In genomic region chr17:27558341-27558740, GRCh38 we compare ENCODE assay signal across 15 cellular contexts.
DNase-seq lines count a peak whose midpoint lies in the region; ATAC-seq, FAIRE-seq and TF ChIP-seq lines count a peak whose summit lies in the region.
"Had no signal": no experiment of that assay in that cellular context is flagged by ENCODE, and none has a peak within 500 bp of the region (broad histone marks: within the 10 kb centered on the region; RNA-seq: fewer than 3 reads in every experiment).

No MANE protein-coding gene starts in this region.

- intact Hi-C loops in HepG2 (cut with micrococcal nuclease; ENCODE audit: unreplicated experiment): loop anchor here (1.0 kb wide), 1 partner anchor 26 kb away; no protein-coding TSS in a partner anchor
- intact Hi-C loops in right lobe of liver (cut with DNase I): no loop called here

- 37% methylated on average over 4 of the region's 5 CpGs for WGBS in HepG2 (ENCODE audit: low lambda C conversion rate)
- WGBS in right lobe of liver (ENCODE audit: insufficient coverage, low coverage, low lambda C conversion rate, missing lambda C conversion rate): 78% methylated on average over 4 of the region's 5 CpGs

- TF ChIP-seq CTCF in HepG2 (CRISPR knock-in tag; IDR thresholded peaks at IDR 0.05): no peak
- no peak for TF ChIP-seq CTCF in right lobe of liver (IDR thresholded peaks at IDR 0.05)
- no peak for TF ChIP-seq CTCF in nephron (IDR thresholded peaks at IDR 0.05; ENCODE audit: unreplicated experiment in 3 of 3)
- TF ChIP-seq CTCF in coronary artery (IDR thresholded peaks at IDR 0.05): no peak

- no peaks in the 10 kb centered on the region for H3K9me3 Mint-ChIP-seq in nephron
- no peaks in the 10 kb centered on the region for H3K9me3 Mint-ChIP-seq in activated naive CD8-positive, alpha-beta T cell treated with anti-CD3 and anti-CD28 coated beads for 36 hours
- H3K9me3 Mint-ChIP-seq: CD8-positive, alpha-beta T cell had no signal

- TF ChIP-seq EP300 in HepG2 (IDR thresholded peaks at IDR 0.05; ENCODE audit: low read depth in 2 of 2, low read length in 2 of 2) (no peak), HepG2 (CRISPR knock-in tag; IDR thresholded peaks at IDR 0.05; ENCODE audit: borderline replicate concordance) (no peak)

- peaks cover 1% of the 10 kb centered on the region for H3K79me2 ChIP-seq in HepG2 (ENCODE audit: insufficient read depth, low read length)

- H4K20me1 ChIP-seq in HepG2 (ENCODE audit: insufficient read depth, low read length): no peaks in the 10 kb centered on the region

- H3K9me3 ChIP-seq in HepG2 (ENCODE audit: low read length): no peaks in the 10 kb centered on the region
- H3K9me3 ChIP-seq in right lobe of liver: no peaks in the 10 kb centered on the region
- H3K9me3 ChIP-seq: SJCRH30 had no signal

- H3K4me3 ChIP-seq in HepG2 (replicated peaks in 1 of 3; ENCODE audit: insufficient read depth in 1 of 3, low read depth in 2 of 3, low read length in 3 of 3) (peak overlapping the region in 2 of 3 experiments; percentile 0 to 6; a peak in 1 of 6 replicates), right lobe of liver (no peak overlapping the region), coronary artery (no peak overlapping the region)
- H3K4me3 ChIP-seq: SJCRH30 had no signal

- H3K4me1 ChIP-seq in HepG2 (ENCODE audit: insufficient read depth, low read length) (peaks cover 60% of the 10 kb centered on the region), right lobe of liver (peaks cover 0 to 19% (median 5%) of the 10 kb centered on the region in 4 donors)

- no peak for ATAC-seq in HepG2
- ATAC-seq in right lobe of liver: no peak
- ATAC-seq: CD8-positive, alpha-beta T cell had no signal

- peak overlapping the region; percentile 6; the same call in 1 of the 2 replicates for H3K9ac ChIP-seq in HepG2 (ENCODE audit: insufficient read depth, low read depth, low read length)

- BruUV-seq in HepG2 (replicated peaks; lab: Mats Ljungman, UMichigan): no TSS peak

- H3K36me3 Mint-ChIP-seq in nephron (ENCODE audit: low read depth): peaks cover 13% of the 10 kb centered on the region
- H3K36me3 Mint-ChIP-seq in activated naive CD8-positive, alpha-beta T cell treated with anti-CD3 and anti-CD28 coated beads for 36 hours: peaks cover 30% of the 10 kb centered on the region

- CTCF ChIA-PET in HepG2 (lab: Yijun Ruan, JAX; ENCODE audit: low intra/inter-chr PET ratio, low total read pairs): interaction anchor here (1.2 kb wide), 1 partner anchor 64 kb away, joined by 3 read pairs; no protein-coding TSS in a partner anchor

- H2AFZ ChIP-seq in HepG2 (ENCODE audit: low read length): no peak overlapping the region

- in situ Hi-C loops in HepG2 (cut with HindIII; ENCODE audit: extremely low pct_ligation_motif_present, low pct_unique_long_range_greater_than_20kb): loop anchor here (5.0 kb wide), 1 partner anchor 61 kb away; no protein-coding TSS in a partner anchor

- TF ChIP-seq POLR2A in HepG2 (IDR thresholded peaks at IDR 0.05; ENCODE audit: insufficient read depth in 1 of 2, low read depth in 2 of 2, low read length in 2 of 2) (no peak), right lobe of liver (IDR thresholded peaks at IDR 0.05) (no peak)

- no peak for FAIRE-seq in HepG2 (lab: Jason Lieb, UNC)
- FAIRE-seq: GM12891 had no signal

- H3K4me2 ChIP-seq in HepG2 (ENCODE audit: low read depth, low read length): peak overlapping the region; percentile 89

- H3K27ac ChIP-seq in HepG2 (ENCODE audit: extremely low read length, insufficient read depth, low read length) (peak overlapping the region; percentile 75), right lobe of liver (peak overlapping the region in 1 of 3 donors; percentile 26), coronary artery (no peak overlapping the region)
- H3K27ac ChIP-seq: RWPE1 had no signal

- H3K4me3 Mint-ChIP-seq in nephron: no peak overlapping the region
- H3K4me3 Mint-ChIP-seq in activated naive CD8-positive, alpha-beta T cell treated with anti-CD3 and anti-CD28 coated beads for 36 hours: no peak overlapping the region
- H3K4me3 Mint-ChIP-seq: CD8-positive, alpha-beta T cell; H9 had no signal

- H3K36me3 ChIP-seq in HepG2 (replicated peaks in 1 of 2; ENCODE audit: control insufficient read depth in 1 of 2, insufficient read depth in 2 of 2, low read length in 2 of 2) (peaks cover 0 to 14% of the 10 kb centered on the region in 2 experiments; a peak in 2 of 5 replicates), right lobe of liver (no peaks in the 10 kb centered on the region)
- H3K36me3 ChIP-seq: SJCRH30 had no signal

- peaks cover 78% of the 10 kb centered on the region for H3K4me1 Mint-ChIP-seq in nephron
- peaks cover 8% of the 10 kb centered on the region for H3K4me1 Mint-ChIP-seq in activated naive CD8-positive, alpha-beta T cell treated with anti-CD3 and anti-CD28 coated beads for 36 hours

- TF ChIP-seq RAD21 in HepG2 (CRISPR knock-in tag; IDR thresholded peaks at IDR 0.05): no peak

- DNase-seq in HepG2 (ENCODE audit: low spot score) (no peak), right lobe of liver (no peak), NCI-H2196 treated with DMSO at 0.1 percent for 48 hours (lab: John Stamatoyannopoulos, UW; ENCODE audit: unreplicated experiment) (peak; percentile 1), germinal center (ENCODE audit: low spot score) (no peak), coronary artery (ENCODE audit: low spot score) (no peak)
- DNase-seq in activated naive CD8-positive, alpha-beta T cell treated with anti-CD3 and anti-CD28 coated beads for 36 hours: no peak
- DNase-seq: CD8-positive, alpha-beta T cell; H9; NCI-H1930; NCI-H524 treated with DMSO at 0.1 percent for 48 hours; SJCRH30; SW 1271 had no signal

- H3K27me3 ChIP-seq in HepG2 (ENCODE audit: control insufficient read depth in 1 of 2, insufficient read depth in 2 of 2, low read length in 2 of 2) (no peaks in the 10 kb centered on the region), right lobe of liver (no peaks in the 10 kb centered on the region)
- H3K27me3 ChIP-seq: SJCRH30 had no signal

- H3K27me3 Mint-ChIP-seq in nephron (ENCODE audit: low read depth): no peaks in the 10 kb centered on the region
- H3K27me3 Mint-ChIP-seq in activated naive CD8-positive, alpha-beta T cell treated with anti-CD3 and anti-CD28 coated beads for 36 hours: no peaks in the 10 kb centered on the region

- POLR2A ChIA-PET in HepG2 (lab: Yijun Ruan, JAX): interaction anchor here (1.6 to 3.4 kb wide), 3 partner anchors 20 to 63 kb away, joined by 5 to 33 read pairs (median 14); no protein-coding TSS in a partner anchor

- H3K27ac Mint-ChIP-seq in nephron: peak overlapping the region; percentile 95 to 98 (median 97)
- no peak overlapping the region for H3K27ac Mint-ChIP-seq in activated naive CD8-positive, alpha-beta T cell treated with anti-CD3 and anti-CD28 coated beads for 36 hours
- H3K27ac Mint-ChIP-seq: CD8-positive, alpha-beta T cell had no signal

TF ChIP-seq in HepG2, 621 proteins besides CTCF, POLR2A, EP300 and RAD21 (continues in another document):
- TF ChIP-seq BHLHE40 (IDR thresholded peaks at IDR 0.05; ENCODE audit: low read length) (no peak), CERS6 (CRISPR knock-in tag; IDR thresholded peaks at IDR 0.05) (no peak), ARID2 (CRISPR knock-in tag; IDR thresholded peaks at IDR 0.05; ENCODE audit: borderline replicate concordance) (no peak), HNF1A (IDR thresholded peaks at IDR 0.05; ENCODE audit: low read depth) (no peak), HNF1A (CRISPR knock-in tag; IDR thresholded peaks at IDR 0.05; ENCODE audit: borderline replicate concordance) (no peak), HNRNPL (IDR thresholded peaks at IDR 0.05; ENCODE audit: low read depth, low read length) (0 out of 2 replicates have a peak, but pooled peaks have one; percentile 66)

Comparison
In these comparisons a context has a peak if more than half of its experiments do, and no peak if none do; other contexts are left out.
1. H3K4me3 ChIP-seq: peak in HepG2 (2 of 3); none in right lobe of liver (0 of 3) and coronary artery (single experiment).